Comparison of ENCODE assay signal across 24 cellular contexts in the genomic region with DNA sequence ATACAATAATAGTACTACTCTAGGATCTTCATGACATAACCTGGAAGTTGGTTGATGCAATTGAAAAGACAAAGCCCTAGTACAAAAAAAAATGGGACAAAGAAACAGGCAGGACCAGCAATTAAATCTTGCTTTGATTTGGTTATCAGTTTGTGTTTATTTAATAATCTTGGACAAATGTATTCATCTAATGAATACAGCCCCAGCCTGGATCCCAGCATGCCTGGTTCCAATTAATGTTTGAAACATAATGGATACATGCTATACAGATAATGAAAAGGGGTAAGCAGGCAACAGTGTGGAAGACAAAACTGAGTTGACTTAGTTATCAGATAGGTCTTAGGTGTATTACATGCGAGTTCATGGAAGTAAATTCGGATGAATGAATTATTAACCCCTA.
"Had no signal": no experiment of that assay in that cellular context is flagged by ENCODE, and none has a peak within 500 bp of the region (broad histone marks: within the 10 kb centered on the region; RNA-seq: fewer than 3 reads in every experiment).

No MANE protein-coding gene starts in this region.

- H3K4me3 ChIP-seq: colonic mucosa, coronary artery, dorsolateral prefrontal cortex, esophagus muscularis mucosa, esophagus squamous epithelium, gastrocnemius medialis, gastroesophageal sphincter, heart left ventricle, heart right ventricle had no signal

- H3K27ac ChIP-seq: colonic mucosa, coronary artery, dorsolateral prefrontal cortex, epithelial cell of prostate, esophagus muscularis mucosa, esophagus squamous epithelium, foreskin keratinocyte, gastrocnemius medialis, gastroesophageal sphincter, heart left ventricle, heart right ventricle had no signal

- H3K36me3 ChIP-seq: colonic mucosa, esophagus muscularis mucosa, esophagus squamous epithelium, gastrocnemius medialis, gastroesophageal sphincter, heart left ventricle, heart right ventricle had no signal

- DNase-seq: colonic mucosa; cortex of kidney; dermis blood vessel endothelial cell; dorsolateral prefrontal cortex; effector CD4-positive, alpha-beta T cell; effector CD8-positive, alpha-beta T cell; effector memory CD4-positive, alpha-beta T cell; effector memory CD8-positive, alpha-beta T cell; endodermal cell; erythroblast; esophagus squamous epithelium; foreskin fibroblast; foreskin keratinocyte; foreskin melanocyte; gastrocnemius medialis; glutamatergic neuron; head of caudate nucleus; heart left ventricle; heart right ventricle had no signal

- H3K4me1 ChIP-seq: colonic mucosa, esophagus muscularis mucosa, esophagus squamous epithelium, foreskin keratinocyte, gastrocnemius medialis, gastroesophageal sphincter, heart left ventricle, heart right ventricle had no signal

- H3K27me3 ChIP-seq: colonic mucosa, dorsolateral prefrontal cortex, esophagus muscularis mucosa, gastrocnemius medialis, gastroesophageal sphincter had no signal

- ATAC-seq: effector memory CD8-positive, alpha-beta T cell; esophagus mucosa; foreskin keratinocyte; gastrocnemius medialis; gastroesophageal sphincter; heart left ventricle; heart right ventricle had no signal

- H3K9me3 ChIP-seq: colonic mucosa, esophagus squamous epithelium, gastrocnemius medialis had no signal
